Comparison of ENCODE assay signal across 23 cellular contexts in the genomic region with DNA sequence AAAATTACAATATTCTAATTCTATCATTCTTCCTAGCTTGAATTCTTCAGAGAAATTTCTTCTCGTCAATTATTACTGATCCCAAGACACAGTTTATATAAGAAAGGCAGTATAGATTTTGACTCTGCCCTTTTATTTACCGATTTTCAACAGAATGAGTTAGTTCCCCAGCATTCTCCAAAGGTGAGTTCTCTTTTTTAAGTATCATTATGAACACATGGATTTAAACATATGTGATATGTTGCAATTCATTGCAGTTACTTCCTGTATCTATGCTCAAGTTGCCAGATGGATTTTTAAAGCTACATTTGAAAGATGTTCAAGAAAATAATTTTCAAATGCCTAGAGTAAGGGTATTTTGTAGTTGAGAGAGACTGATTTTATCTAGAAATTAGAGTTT. TPM values are rescaled to one million over a fixed set of nuclear protein-coding genes. Genes with fewer than 3 reads are reported as not detected.
DNase-seq lines count a peak whose midpoint lies in the region; ATAC-seq and TF ChIP-seq lines count a peak whose summit lies in the region.
"Had no signal": no experiment of that assay in that cellular context is flagged by ENCODE, and none has a peak within 500 bp of the region (broad histone marks: within the 10 kb centered on the region; RNA-seq: fewer than 3 reads in every experiment).

No MANE protein-coding gene starts in this region.

- TF ChIP-seq EP300 in suprapubic skin (IDR thresholded peaks at IDR 0.05) = no peak

- peak; percentile 29 to 44 for DNase-seq in Kasumi-1 (lab: John Stamatoyannopoulos, UW)
- peak; percentile 49 to 81 for DNase-seq in NOMO-1 (lab: John Stamatoyannopoulos, UW; ENCODE audit: unreplicated experiment in 2 of 2)
- peak; percentile 68 for DNase-seq in SIG-M5 treated with dmso at 0.1 percent for 504 hours (lab: John Stamatoyannopoulos, UW; ENCODE audit: unreplicated experiment)
- no peak for DNase-seq in NCI-H345 treated with DMSO at 0.1 percent for 48 hours (lab: John Stamatoyannopoulos, UW; ENCODE audit: unreplicated experiment)
- no peak for DNase-seq in suprapubic skin (ENCODE audit: low spot score in 2 of 2)
- DNase-seq: Caco-2; CD4-positive, alpha-beta memory T cell; DND-41; GOT3; IMR-90; NCI-H1105; NCI-H146; NCI-H2029; NCI-H226; NCI-H524 treated with DMSO at 0.1 percent for 48 hours; SW 1271; T-helper 17 cell had no signal

- H3K27ac ChIP-seq in suprapubic skin = no peak overlapping the region
- H3K27ac ChIP-seq: BLaER1, SJSA1 had no signal

- no peak for TF ChIP-seq CTCF in suprapubic skin (IDR thresholded peaks at IDR 0.05)

- ATAC-seq in HG03432 (IDR thresholded peaks at IDR 0.05; ENCODE audit: unreplicated experiment) (no peak), GM19351 (IDR thresholded peaks at IDR 0.05; ENCODE audit: unreplicated experiment) (no peak)
- ATAC-seq: HCT116, Panc1, T-helper 17 cell had no signal

- no peak overlapping the region for H3K4me3 ChIP-seq in suprapubic skin
- H3K4me3 ChIP-seq: BLaER1, SJSA1 had no signal

- WGBS in suprapubic skin = 92% methylated on average over 2 of the region's 2 CpGs

- no peaks in the 10 kb centered on the region for H3K9me3 ChIP-seq in suprapubic skin
- H3K9me3 ChIP-seq: Caco-2, SJSA1 had no signal

- H3K27me3 ChIP-seq in suprapubic skin = no peaks in the 10 kb centered on the region
- H3K27me3 ChIP-seq: BLaER1, SJSA1 had no signal

- peaks cover 24% of the 10 kb centered on the region for H3K36me3 ChIP-seq in suprapubic skin

- no peak for TF ChIP-seq POLR2A in suprapubic skin (IDR thresholded peaks at IDR 0.05)

- H3K4me1 ChIP-seq in suprapubic skin = peaks cover 11% of the 10 kb centered on the region
- H3K4me1 ChIP-seq: Caco-2, SJSA1 had no signal

RNA-seq across cellular contexts. Expression of a gene that starts 8.5 kb away (rescaled TPM):
- 10 to 100 TPM; 32.1 to 43.1 (median 39.5) TPM for total RNA-seq in suprapubic skin

Comparison
In these comparisons a context has a peak if more than half of its experiments do, and no peak if none do; other contexts are left out.
1. DNase-seq: peak in Kasumi-1 (2 of 2), NOMO-1 (2 of 2) and SIG-M5 treated with dmso at 0.1 percent for 504 hours (single experiment); none in NCI-H345 treated with DMSO at 0.1 percent for 48 hours (single experiment) and suprapubic skin (0 of 2).